38 cellular contexts compared by ENCODE assay signal in the genomic region with DNA sequence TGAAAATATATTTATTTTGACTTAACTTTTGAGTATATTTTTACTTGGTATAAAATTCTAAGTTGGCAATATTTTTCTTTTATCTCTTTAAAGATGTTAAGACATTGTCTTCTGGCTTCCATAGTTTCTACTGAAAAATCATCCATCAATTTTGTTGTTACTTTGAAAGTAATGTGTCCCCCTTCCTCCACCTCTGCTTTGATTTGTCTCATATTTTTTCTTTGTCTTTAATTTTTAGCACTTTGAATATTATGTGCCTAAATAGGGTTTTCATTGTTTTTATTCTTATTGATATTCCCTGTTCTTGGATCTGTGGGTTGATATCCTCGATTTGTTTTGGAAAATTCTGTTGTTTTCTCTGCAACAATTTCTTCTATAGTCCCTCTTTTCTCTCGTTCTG.
"Had no signal": no experiment of that assay in that cellular context is flagged by ENCODE, and none has a peak within 500 bp of the region (broad histone marks: within the 10 kb centered on the region; RNA-seq: fewer than 3 reads in every experiment).

No MANE protein-coding gene starts in this region.

- H3K4me3 Mint-ChIP-seq: activated naive CD4-positive, alpha-beta T cell treated with anti-CD3 and anti-CD28 coated beads for 36 hours; activated naive CD4-positive, alpha-beta T cell treated with anti-CD3 and anti-CD28 coated beads, Interleukin-2, amount 10 ng/mL, durations not matched to agents 7 days and 5 days; activated naive CD8-positive, alpha-beta T cell; activated naive CD8-positive, alpha-beta T cell treated with anti-CD3 and anti-CD28 coated beads for 36 hours; activated naive CD8-positive, alpha-beta T cell treated with anti-CD3 and anti-CD28 coated beads, Interleukin-2, amount 10 ng/mL, durations not matched to agents 7 days and 5 days; activated naive CD8-positive, alpha-beta T cell treated with anti-CD3 and anti-CD28 coated beads, Interleukin-2, amount 50 U/mL, for 24 hours; activated T-cell treated with anti-CD3 and anti-CD28 coated beads, Interleukin-2, amount 50 U/mL, for 24 hours; activated T-cell treated with anti-CD3 and anti-CD28 coated beads, Interleukin-2, amount 50 U/mL, for 4 hours; activated T-cell treated with anti-CD3 and anti-CD28 coated beads, Interleukin-2, amount 50 U/mL, for 72 hours; activated T-helper 1 cell treated with anti-CD3 and anti-CD28 coated beads, Interleukin-12 subunit alpha, Interleukin-12 subunit beta, Interleukin-2, Interleukin-4 antibody, amounts not matched to agents 30 ng/mL and 10 ng/mL and 1 ng/mL, durations not matched to agents 14 hours and 24 hours and 36 hours; activated T-helper 17 cell treated with anti-CD3 and anti-CD28 coated beads, Interleukin-2, amount 50 U/mL, for 72 hours; brain; central memory CD8-positive, alpha-beta T cell had no signal

- H3K4me1 Mint-ChIP-seq: activated naive CD4-positive, alpha-beta T cell treated with anti-CD3 and anti-CD28 coated beads, Interleukin-2, amount 10 ng/mL, durations not matched to agents 7 days and 5 days; activated naive CD8-positive, alpha-beta T cell treated with anti-CD3 and anti-CD28 coated beads, Interleukin-2, amount 10 ng/mL, durations not matched to agents 7 days and 5 days; activated T-helper 17 cell treated with anti-CD3 and anti-CD28 coated beads, Interleukin-2, amount 50 U/mL, for 72 hours; central memory CD8-positive, alpha-beta T cell had no signal

- DNase-seq: activated effector memory CD4-positive, alpha-beta T cell treated with anti-CD3 and anti-CD28 coated beads, Interleukin-2, amount 50 U/mL, for 16 hours; activated effector memory CD4-positive, alpha-beta T cell treated with Interleukin-2 at 50 U/mL for 16 hours; activated gamma-delta T cell; activated gamma-delta T cell treated with Interleukin-2 at 50 U/mL for 16 hours; activated naive CD4-positive, alpha-beta T cell; activated naive CD4-positive, alpha-beta T cell treated with anti-CD3 and anti-CD28 coated beads for 36 hours; activated naive CD4-positive, alpha-beta T cell treated with anti-CD3 and anti-CD28 coated beads, Interleukin-2, amount 10 ng/mL, durations not matched to agents 7 days and 5 days; activated naive CD4-positive, alpha-beta T cell treated with anti-CD3 and anti-CD28 coated beads, Interleukin-2, amount 50 U/mL, for 16 hours; activated naive CD4-positive, alpha-beta T cell treated with Interleukin-2 at 50 U/mL for 16 hours; activated naive CD8-positive, alpha-beta T cell treated with anti-CD3 and anti-CD28 coated beads for 36 hours; activated naive CD8-positive, alpha-beta T cell treated with anti-CD3 and anti-CD28 coated beads, Interleukin-2, amount 10 ng/mL, durations not matched to agents 7 days and 5 days; activated naive CD8-positive, alpha-beta T cell treated with anti-CD3 and anti-CD28 coated beads, Interleukin-2, amount 50 U/mL, for 24 hours; activated T-cell treated with anti-CD3 and anti-CD28 coated beads, Interleukin-2, amount 50 U/mL, for 1 hour; activated T-cell treated with anti-CD3 and anti-CD28 coated beads, Interleukin-2, amount 50 U/mL, for 24 hours; activated T-cell treated with anti-CD3 and anti-CD28 coated beads, Interleukin-2, amount 50 U/mL, for 4 hours; activated T-cell treated with anti-CD3 and anti-CD28 coated beads, Interleukin-2, amount 50 U/mL, for 48 hours; activated T-cell treated with anti-CD3 and anti-CD28 coated beads, Interleukin-2, amount 50 U/mL, for 72 hours; adrenal gland; amniotic stem cell; amygdala; anterior cingulate cortex; aorta; body of pancreas; brain microvascular endothelial cell; caudate nucleus; central memory CD4-positive, alpha-beta T cell; cerebellar nuclear complex had no signal

- H3K4me1 ChIP-seq: adrenal gland, ascending aorta, breast epithelium had no signal

- H3K27me3 Mint-ChIP-seq: activated naive CD8-positive, alpha-beta T cell; activated naive CD8-positive, alpha-beta T cell treated with anti-CD3 and anti-CD28 coated beads for 36 hours; activated naive CD8-positive, alpha-beta T cell treated with anti-CD3 and anti-CD28 coated beads, Interleukin-2, amount 50 U/mL, for 24 hours; activated T-cell treated with anti-CD3 and anti-CD28 coated beads, Interleukin-2, amount 50 U/mL, for 24 hours; activated T-helper 17 cell treated with anti-CD3 and anti-CD28 coated beads, Interleukin-2, amount 50 U/mL, for 72 hours had no signal

- FAIRE-seq: astrocyte, bronchial epithelial cell had no signal

- H3K36me3 ChIP-seq: adrenal gland, ascending aorta, brain microvascular endothelial cell, breast epithelium, cardiac muscle cell had no signal

- H3K27ac Mint-ChIP-seq: activated naive CD4-positive, alpha-beta T cell treated with anti-CD3 and anti-CD28 coated beads for 36 hours; activated naive CD4-positive, alpha-beta T cell treated with anti-CD3 and anti-CD28 coated beads, Interleukin-2, amount 10 ng/mL, durations not matched to agents 7 days and 5 days; activated naive CD8-positive, alpha-beta T cell; activated naive CD8-positive, alpha-beta T cell treated with anti-CD3 and anti-CD28 coated beads for 36 hours; activated naive CD8-positive, alpha-beta T cell treated with anti-CD3 and anti-CD28 coated beads, Interleukin-2, amount 10 ng/mL, durations not matched to agents 7 days and 5 days; activated naive CD8-positive, alpha-beta T cell treated with anti-CD3 and anti-CD28 coated beads, Interleukin-2, amount 50 U/mL, for 24 hours; activated T-cell treated with anti-CD3 and anti-CD28 coated beads, Interleukin-2, amount 50 U/mL, for 24 hours; activated T-cell treated with anti-CD3 and anti-CD28 coated beads, Interleukin-2, amount 50 U/mL, for 72 hours; activated T-helper 1 cell treated with anti-CD3 and anti-CD28 coated beads, Interleukin-12 subunit alpha, Interleukin-12 subunit beta, Interleukin-2, Interleukin-4 antibody, amounts not matched to agents 30 ng/mL and 10 ng/mL and 1 ng/mL, durations not matched to agents 14 hours and 24 hours and 36 hours; activated T-helper 17 cell treated with anti-CD3 and anti-CD28 coated beads, Interleukin-2, amount 50 U/mL, for 72 hours; activated T-helper 2 cell treated with anti-CD3 and anti-CD28 coated beads, Interferon-gamma antibody, Interleukin-2, Interleukin-4, amounts not matched to agents 10 μg/mL and 5 μg/mL and 100 μg/mL, durations not matched to agents 14 hours and 24 hours and 36 hours; brain had no signal

- H3K9me3 ChIP-seq: ascending aorta, body of pancreas, breast epithelium had no signal

- ATAC-seq: activated naive CD8-positive, alpha-beta T cell treated with anti-CD3 and anti-CD28 coated beads, Interleukin-2, amount 50 U/mL, for 24 hours; activated T-cell treated with anti-CD3 and anti-CD28 coated beads, Interleukin-2, amount 50 U/mL, for 4 hours; activated T-cell treated with anti-CD3 and anti-CD28 coated beads, Interleukin-2, amount 50 U/mL, for 72 hours; activated T-helper 17 cell treated with anti-CD3 and anti-CD28 coated beads, Interleukin-2, amount 50 U/mL, for 72 hours; body of pancreas had no signal

- H3K9me3 Mint-ChIP-seq: activated naive CD4-positive, alpha-beta T cell treated with anti-CD3 and anti-CD28 coated beads, Interleukin-2, amount 10 ng/mL, durations not matched to agents 7 days and 5 days; activated T-helper 1 cell treated with anti-CD3 and anti-CD28 coated beads, Interleukin-12 subunit alpha, Interleukin-12 subunit beta, Interleukin-2, Interleukin-4 antibody, amounts not matched to agents 30 ng/mL and 10 ng/mL and 1 ng/mL, durations not matched to agents 14 hours and 24 hours and 36 hours; central memory CD8-positive, alpha-beta T cell had no signal

- H3K4me3 ChIP-seq: adrenal gland, ascending aorta, body of pancreas, breast epithelium, cardiac muscle cell had no signal

- H3K36me3 Mint-ChIP-seq: activated naive CD4-positive, alpha-beta T cell treated with anti-CD3 and anti-CD28 coated beads, Interleukin-2, amount 10 ng/mL, durations not matched to agents 7 days and 5 days; brain had no signal

- H3K27ac ChIP-seq: adrenal gland, ascending aorta, body of pancreas, brain microvascular endothelial cell, breast epithelium, cardiac muscle cell had no signal
